21 cellular contexts compared by ENCODE assay signal in the genomic region with DNA sequence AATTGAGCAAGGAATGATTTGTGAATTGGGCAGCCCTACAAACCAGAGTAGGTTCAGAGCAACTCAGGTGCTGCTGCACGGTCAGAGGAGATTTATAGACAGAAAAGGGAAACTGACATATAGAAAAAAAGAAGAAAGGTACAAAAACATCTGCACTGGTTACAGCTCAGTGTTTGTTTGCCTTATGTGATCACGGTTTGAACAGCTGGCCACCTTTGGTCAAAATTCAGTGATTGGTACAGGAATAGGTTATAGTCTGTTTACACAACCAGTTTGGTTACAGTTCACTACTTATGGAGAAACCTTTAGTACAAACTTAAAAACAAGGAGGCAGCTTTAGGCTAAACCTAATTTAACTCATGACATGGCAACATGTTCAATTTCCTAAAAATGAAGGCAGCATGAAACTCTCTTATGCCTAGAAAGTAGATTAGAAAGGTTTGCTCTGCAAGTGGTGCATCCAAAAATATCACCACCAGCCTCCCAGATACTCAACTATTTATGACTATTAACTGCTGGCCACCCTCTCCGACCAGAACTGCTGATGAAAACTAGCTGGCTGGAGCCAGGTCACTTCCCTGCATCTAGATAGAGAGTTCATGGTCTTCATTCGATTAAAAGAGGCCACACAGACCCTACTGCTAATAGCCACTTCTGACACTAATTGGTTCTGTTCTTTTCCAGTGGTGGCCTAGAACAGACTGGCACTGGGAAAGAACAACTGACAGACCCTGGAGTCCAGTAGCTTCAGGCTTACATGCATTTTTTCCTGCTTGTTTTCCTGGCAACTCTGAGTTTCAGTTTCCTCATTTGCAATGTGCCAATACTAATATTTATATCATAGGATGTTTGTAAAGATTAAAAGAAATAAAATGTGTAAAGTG.
DNase-seq lines count a peak whose midpoint lies in the region; ATAC-seq and TF ChIP-seq lines count a peak whose summit lies in the region.
"Had no signal": no experiment of that assay in that cellular context is flagged by ENCODE, and none has a peak within 500 bp of the region (broad histone marks: within the 10 kb centered on the region; RNA-seq: fewer than 3 reads in every experiment).

No MANE protein-coding gene starts in this region.

- no peaks in the 10 kb centered on the region for H3K9me3 ChIP-seq in MM.1S (replicated peaks; ENCODE audit: insufficient read depth, low read length)
- H3K9me3 ChIP-seq in right lobe of liver: no peaks in the 10 kb centered on the region
- H3K9me3 ChIP-seq: Caco-2 had no signal

- TF ChIP-seq CTCF in MM.1S (IDR thresholded peaks at IDR 0.05; ENCODE audit: low read length): no peak
- no peak for TF ChIP-seq CTCF in right lobe of liver (IDR thresholded peaks at IDR 0.05)
- TF ChIP-seq CTCF in activated CD8-positive, alpha-beta T cell treated with anti-CD3 and anti-CD28 coated beads for 36 hours (IDR thresholded peaks at IDR 0.05): no peak

- intact Hi-C loops in left cardiac atrium (cut with DNase I) (no loop called here), right lobe of liver (cut with DNase I) (no loop called here)
- intact Hi-C loops in activated CD8-positive, alpha-beta T cell treated with anti-CD3 and anti-CD28 coated beads for 36 hours (cut with micrococcal nuclease): no loop called here

- H4K20me1 ChIP-seq in MM.1S (ENCODE audit: insufficient read depth, low read length): no peaks in the 10 kb centered on the region

- no peak overlapping the region for H3K27ac Mint-ChIP-seq in activated CD8-positive, alpha-beta T cell treated with anti-CD3 and anti-CD28 coated beads for 36 hours
- H3K27ac Mint-ChIP-seq: B cell; CD4-positive, CD25-positive, alpha-beta regulatory T cell; HFFc6 had no signal

- peak; percentile 27 to 53 for ATAC-seq in left cardiac atrium
- peak; percentile 79 to 90 (median 84) for ATAC-seq in right lobe of liver
- ATAC-seq in activated CD8-positive, alpha-beta T cell treated with anti-CD3 and anti-CD28 coated beads for 36 hours: no peak

- H3K4me1 Mint-ChIP-seq in activated CD8-positive, alpha-beta T cell treated with anti-CD3 and anti-CD28 coated beads for 36 hours (ENCODE audit: low read depth): no peaks in the 10 kb centered on the region
- H3K4me1 Mint-ChIP-seq: B cell; CD4-positive, CD25-positive, alpha-beta regulatory T cell had no signal

- TF ChIP-seq POLR2A in right lobe of liver (IDR thresholded peaks at IDR 0.05): no peak

- H3K9me2 ChIP-seq in MM.1S (replicated peaks; ENCODE audit: insufficient read depth, low read length): no peaks in the 10 kb centered on the region

- POLR2A ChIA-PET in activated CD8-positive, alpha-beta T cell treated with anti-CD3 and anti-CD28 coated beads for 36 hours (lab: Charles Lee): no interaction called here

- H3K4me1 ChIP-seq in MM.1S (ENCODE audit: low read length): no peaks in the 10 kb centered on the region
- H3K4me1 ChIP-seq in right lobe of liver: peaks cover 0 to 14% (median 6%) of the 10 kb centered on the region in 4 donors

- no peaks in the 10 kb centered on the region for H3K9me3 Mint-ChIP-seq in activated CD8-positive, alpha-beta T cell treated with anti-CD3 and anti-CD28 coated beads for 36 hours

- CTCF ChIA-PET in activated CD8-positive, alpha-beta T cell treated with anti-CD3 and anti-CD28 coated beads for 36 hours (lab: Charles Lee): no interaction called here

- H3K9ac ChIP-seq in MM.1S (ENCODE audit: low read length): no peak overlapping the region

- no peaks in the 10 kb centered on the region for H3K79me2 ChIP-seq in MM.1S (ENCODE audit: low read length)

- H2AFZ ChIP-seq in MM.1S (ENCODE audit: low read length): 0 out of 2 replicates have a peak overlapping the region, but pooled peaks have one; percentile 2

- H3K36me3 Mint-ChIP-seq in activated CD8-positive, alpha-beta T cell treated with anti-CD3 and anti-CD28 coated beads for 36 hours (ENCODE audit: low read depth): no peaks in the 10 kb centered on the region
- H3K36me3 Mint-ChIP-seq: CD4-positive, CD25-positive, alpha-beta regulatory T cell had no signal

- no peaks in the 10 kb centered on the region for H3F3A ChIP-seq in MM.1S (ENCODE audit: insufficient read depth, low read length)

- no peak overlapping the region for H3K4me3 Mint-ChIP-seq in activated CD8-positive, alpha-beta T cell treated with anti-CD3 and anti-CD28 coated beads for 36 hours
- H3K4me3 Mint-ChIP-seq: B cell; CD4-positive, CD25-positive, alpha-beta regulatory T cell; HFFc6 had no signal

- no peaks in the 10 kb centered on the region for H3K27me3 ChIP-seq in MM.1S (replicated peaks; ENCODE audit: insufficient read depth, low read length)
- H3K27me3 ChIP-seq in right lobe of liver: no peaks in the 10 kb centered on the region

- H3K27me3 Mint-ChIP-seq in activated CD8-positive, alpha-beta T cell treated with anti-CD3 and anti-CD28 coated beads for 36 hours: peaks cover 4% of the 10 kb centered on the region
- H3K27me3 Mint-ChIP-seq: B cell; CD4-positive, CD25-positive, alpha-beta regulatory T cell had no signal

- 26% methylated on average over 4 of the region's 4 CpGs for WGBS in right lobe of liver (ENCODE audit: insufficient coverage, low coverage, low lambda C conversion rate, missing lambda C conversion rate)

- H3K4me2 ChIP-seq in MM.1S (ENCODE audit: low read depth, low read length): no peak overlapping the region

- H3K27ac ChIP-seq in MM.1S (ENCODE audit: low read length) (peak overlapping the region; percentile 31; the same call in 1 of the 2 replicates), right lobe of liver (peak overlapping the region in 1 of 3 donors; percentile 56)

- peak; percentile 63 for DNase-seq in NCI-H510A treated with DMSO at 0.1 percent for 48 hours (lab: John Stamatoyannopoulos, UW)
- no peak for DNase-seq in NCI-H510A (lab: John Stamatoyannopoulos, UW)
- peak; percentile 13 for DNase-seq in MM.1S
- DNase-seq in left cardiac atrium: no peak
- no peak for DNase-seq in right lobe of liver
- DNase-seq in kidney glomerular epithelial cell (lab: John Stamatoyannopoulos, UW): no peak
- DNase-seq in activated CD8-positive, alpha-beta T cell treated with anti-CD3 and anti-CD28 coated beads for 36 hours: no peak
- no peak for DNase-seq in NOMO-1 treated with DMSO at 0.1 percent for 48 hours (lab: John Stamatoyannopoulos, UW; ENCODE audit: unreplicated experiment)
- DNase-seq: 8988T; Caco-2; CD4-positive, CD25-positive, alpha-beta regulatory T cell; GF-D8; H7; HFFc6; IMR-90; NCI-H146; NCI-H2029 treated with DMSO at 0.1 percent for 48 hours; NCI-H2171; NCI-H446; NCI-H82 had no signal

- H3K36me3 ChIP-seq in MM.1S (replicated peaks; ENCODE audit: insufficient read depth, low read length): no peaks in the 10 kb centered on the region
- H3K36me3 ChIP-seq in right lobe of liver: no peaks in the 10 kb centered on the region

- no peak overlapping the region for H3K4me3 ChIP-seq in MM.1S (ENCODE audit: low read length)
- H3K4me3 ChIP-seq in right lobe of liver: no peak overlapping the region

Comparison
In these comparisons a context has a peak if more than half of its experiments do, and no peak if none do; other contexts are left out.
1. DNase-seq: peak in NCI-H510A treated with DMSO at 0.1 percent for 48 hours (single experiment) and MM.1S (single experiment); none in NCI-H510A (single experiment), left cardiac atrium (single experiment), right lobe of liver (0 of 3), kidney glomerular epithelial cell (single experiment), activated CD8-positive, alpha-beta T cell treated with anti-CD3 and anti-CD28 coated beads for 36 hours (single experiment) and NOMO-1 treated with DMSO at 0.1 percent for 48 hours (single experiment).